In the genomic region with DNA sequence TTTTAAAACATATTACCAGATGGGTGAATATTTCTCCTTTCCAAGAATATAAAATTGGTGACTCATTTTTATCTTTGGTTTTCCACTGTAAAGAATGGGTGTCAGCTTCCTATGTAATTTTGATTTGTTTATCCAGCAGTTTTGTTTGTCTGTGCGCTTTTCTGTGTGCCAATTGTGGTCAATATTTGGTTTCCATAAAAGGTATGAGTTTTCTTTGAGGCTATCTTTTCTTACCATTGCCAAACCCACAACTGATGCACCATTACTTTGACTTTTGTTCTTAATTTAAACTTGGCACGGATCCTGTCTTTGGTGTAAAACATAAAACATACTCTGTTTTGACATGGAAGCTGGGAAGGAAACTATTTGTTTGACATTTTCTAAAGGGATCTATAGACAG, we compare ENCODE assay signal across 18 cellular contexts.
DNase-seq lines count a peak whose midpoint lies in the region; ATAC-seq and TF ChIP-seq lines count a peak whose summit lies in the region.
"Had no signal": no experiment of that assay in that cellular context is flagged by ENCODE, and none has a peak within 500 bp of the region (broad histone marks: within the 10 kb centered on the region; RNA-seq: fewer than 3 reads in every experiment).

No MANE protein-coding gene starts in this region.

- H3K27me3 ChIP-seq in CD8-positive, alpha-beta T cell (ENCODE audit: insufficient read depth, low read length): no peaks in the 10 kb centered on the region
- H3K27me3 ChIP-seq: neutrophil, suprapubic skin had no signal

- peaks cover 9% of the 10 kb centered on the region for H3K9me3 Mint-ChIP-seq in CD8-positive, alpha-beta T cell
- H3K9me3 Mint-ChIP-seq: activated CD4-positive, alpha-beta memory T cell treated with anti-CD3 and anti-CD28 coated beads, Interleukin-2, amount 10 ng/mL, durations not matched to agents 7 days and 5 days had no signal

- CTCF ChIA-PET in CD8-positive, alpha-beta T cell (lab: Charles Lee): no interaction called here

- no peaks in the 10 kb centered on the region for H3K4me1 Mint-ChIP-seq in CD8-positive, alpha-beta T cell (ENCODE audit: low read depth)
- H3K4me1 Mint-ChIP-seq: activated CD4-positive, alpha-beta memory T cell treated with anti-CD3 and anti-CD28 coated beads, Interleukin-2, amount 10 ng/mL, durations not matched to agents 7 days and 5 days; CD4-positive, alpha-beta memory T cell; memory B cell had no signal

- H3K4me3 Mint-ChIP-seq in CD8-positive, alpha-beta T cell: no peak overlapping the region
- H3K4me3 Mint-ChIP-seq: activated CD4-positive, alpha-beta memory T cell treated with anti-CD3 and anti-CD28 coated beads, Interleukin-2, amount 10 ng/mL, durations not matched to agents 7 days and 5 days; CD4-positive, alpha-beta memory T cell; memory B cell had no signal

- no peak overlapping the region for H3K4me3 ChIP-seq in CD8-positive, alpha-beta T cell (ENCODE audit: low read depth, low read length)
- H3K4me3 ChIP-seq: suprapubic skin had no signal

- no peak overlapping the region for H3K27ac ChIP-seq in CD8-positive, alpha-beta T cell (ENCODE audit: low read depth, low read length)
- H3K27ac ChIP-seq: neutrophil, RWPE1, suprapubic skin had no signal

- H3K4me1 ChIP-seq in CD8-positive, alpha-beta T cell (ENCODE audit: insufficient read depth, low read length): no peaks in the 10 kb centered on the region
- H3K4me1 ChIP-seq: suprapubic skin had no signal

- H3K9me3 ChIP-seq in CD8-positive, alpha-beta T cell (ENCODE audit: low read length): no peaks in the 10 kb centered on the region
- H3K9me3 ChIP-seq: neutrophil, suprapubic skin had no signal

- ATAC-seq in HG03139 (IDR thresholded peaks at IDR 0.05; ENCODE audit: unreplicated experiment) (no peak), HG02884 (IDR thresholded peaks at IDR 0.05; ENCODE audit: unreplicated experiment) (no peak)
- ATAC-seq in CD8-positive, alpha-beta T cell: no peak

- no peak overlapping the region for H3K27ac Mint-ChIP-seq in CD8-positive, alpha-beta T cell
- H3K27ac Mint-ChIP-seq: activated CD4-positive, alpha-beta memory T cell treated with anti-CD3 and anti-CD28 coated beads, Interleukin-2, amount 10 ng/mL, durations not matched to agents 7 days and 5 days; CD4-positive, alpha-beta memory T cell; memory B cell had no signal

- POLR2A ChIA-PET in CD8-positive, alpha-beta T cell (lab: Charles Lee): no interaction called here

- TF ChIP-seq CTCF in CD8-positive, alpha-beta T cell (IDR thresholded peaks at IDR 0.05): no peak

- intact Hi-C loops in CD8-positive, alpha-beta T cell (cut with DNase I, micrococcal nuclease): no loop called here

- no peaks in the 10 kb centered on the region for H3K36me3 ChIP-seq in CD8-positive, alpha-beta T cell (ENCODE audit: insufficient read depth, low read length)
- H3K36me3 ChIP-seq: neutrophil, suprapubic skin had no signal

- DNase-seq in M059J (ENCODE audit: low read depth) (peak; percentile 64), NCI-H748 treated with DMSO at 0.1 percent for 48 hours (lab: John Stamatoyannopoulos, UW) (peak; percentile 96), dermis microvascular lymphatic vessel endothelial cell (ENCODE audit: low read depth in 2 of 2) (peak; percentile 24 to 89), smooth muscle cell of the brain vasculature (ENCODE audit: low read depth, low spot score) (peak; percentile 35)
- DNase-seq in CD8-positive, alpha-beta T cell: no peak
- DNase-seq: activated CD4-positive, alpha-beta memory T cell treated with anti-CD3 and anti-CD28 coated beads, Interleukin-2, amount 10 ng/mL, durations not matched to agents 7 days and 5 days; activated gamma-delta T cell; CD4-positive, alpha-beta memory T cell; IMR-90; NCI-H2171 treated with DMSO at 0.1 percent for 48 hours; stimulated activated CD4-positive, alpha-beta T cell treated with anti-CD3 and anti-CD28 coated beads, Interleukin-12 subunit alpha, Interleukin-12 subunit beta, amount 100 ng/mL, for 4 hours; T-helper 9 cell had no signal

- H3K27me3 Mint-ChIP-seq in CD8-positive, alpha-beta T cell (ENCODE audit: low read depth): no peaks in the 10 kb centered on the region
- H3K27me3 Mint-ChIP-seq: activated CD4-positive, alpha-beta memory T cell treated with anti-CD3 and anti-CD28 coated beads, Interleukin-2, amount 10 ng/mL, durations not matched to agents 7 days and 5 days; CD4-positive, alpha-beta memory T cell had no signal

- no peaks in the 10 kb centered on the region for H3K36me3 Mint-ChIP-seq in CD8-positive, alpha-beta T cell
- H3K36me3 Mint-ChIP-seq: CD4-positive, alpha-beta memory T cell; memory B cell had no signal

Comparison
In these comparisons a context has a peak if more than half of its experiments do, and no peak if none do; other contexts are left out.
1. DNase-seq: peak in M059J (single experiment), NCI-H748 treated with DMSO at 0.1 percent for 48 hours (single experiment), dermis microvascular lymphatic vessel endothelial cell (2 of 2) and smooth muscle cell of the brain vasculature (single experiment); none in CD8-positive, alpha-beta T cell (0 of 7).